In genomic region chr14:80996049-80996901, GRCh38 we compare ENCODE assay signal across 8 cellular contexts. TPM values are rescaled to one million over a fixed set of nuclear protein-coding genes. Genes with fewer than 3 reads are reported as not detected.
DNase-seq lines count a peak whose midpoint lies in the region; ATAC-seq and TF ChIP-seq lines count a peak whose summit lies in the region.

No MANE protein-coding gene starts in this region.

- peaks cover 14% of the 10 kb centered on the region for H3K27me3 Mint-ChIP-seq in activated naive CD4-positive, alpha-beta T cell treated with anti-CD3 and anti-CD28 coated beads for 36 hours (ENCODE audit: low read depth)

- CTCF ChIA-PET in activated naive CD4-positive, alpha-beta T cell treated with anti-CD3 and anti-CD28 coated beads for 36 hours (lab: Charles Lee), result interaction anchor here (0.6 to 2.3 kb wide), 19 partner anchors 10 to 468 kb away, joined by 3 to 39 read pairs (median 4); partner anchors contain the start of gene TSHR

- H3K9me3 Mint-ChIP-seq in activated naive CD4-positive, alpha-beta T cell treated with anti-CD3 and anti-CD28 coated beads for 36 hours, result no peaks in the 10 kb centered on the region

- no peak overlapping the region for H3K27ac ChIP-seq in testis

- TF ChIP-seq CTCF in testis (IDR thresholded peaks at IDR 0.05), result peak; percentile 45 to 47 (median 46)

- peak; percentile 38 for DNase-seq in activated naive CD4-positive, alpha-beta T cell treated with anti-CD3 and anti-CD28 coated beads for 36 hours
- no peak for DNase-seq in activated naive CD4-positive, alpha-beta T cell (lab: John Stamatoyannopoulos, UW)
- DNase-seq in LoVo (ENCODE audit: low spot score) (peak; percentile 64), RPMI7951 (ENCODE audit: low read depth) (peak; percentile 61), cerebellum (ENCODE audit: low spot score) (peak; percentile 35), left kidney (ENCODE audit: low read depth, low spot score) (peak; percentile 75), testis (peak; percentile 53)

- H3K4me3 ChIP-seq in testis, result no peak overlapping the region

- intact Hi-C loops in activated naive CD4-positive, alpha-beta T cell treated with anti-CD3 and anti-CD28 coated beads for 36 hours (cut with micrococcal nuclease), result loop anchor here (1.0 to 2.0 kb wide), 7 partner anchors 67 to 469 kb away; no protein-coding TSS in a partner anchor
- intact Hi-C loops in testis (cut with DNase I; ENCODE audit: low total_unique reads), result no loop called here

- no peaks in the 10 kb centered on the region for H3K36me3 ChIP-seq in testis (ENCODE audit: low read depth, missing control alignments)

- peaks cover 7% of the 10 kb centered on the region for H3K4me1 Mint-ChIP-seq in activated naive CD4-positive, alpha-beta T cell treated with anti-CD3 and anti-CD28 coated beads for 36 hours (ENCODE audit: low read depth)

- no peaks in the 10 kb centered on the region for H3K27me3 ChIP-seq in testis

- H3K36me3 Mint-ChIP-seq in activated naive CD4-positive, alpha-beta T cell treated with anti-CD3 and anti-CD28 coated beads for 36 hours (ENCODE audit: low read depth), result no peaks in the 10 kb centered on the region

- 43 to 47% methylated on average over 13 of the region's 13 CpGs for WGBS in testis, 2 donors

- H3K9me3 ChIP-seq in testis, result no peaks in the 10 kb centered on the region

- H3K4me1 ChIP-seq in testis, result no peaks in the 10 kb centered on the region

- H3K27ac Mint-ChIP-seq in activated naive CD4-positive, alpha-beta T cell treated with anti-CD3 and anti-CD28 coated beads for 36 hours, result no peak overlapping the region

- no peak overlapping the region for H3K4me3 Mint-ChIP-seq in activated naive CD4-positive, alpha-beta T cell treated with anti-CD3 and anti-CD28 coated beads for 36 hours

- peak; percentile 74 for ATAC-seq in GM21825 (IDR thresholded peaks at IDR 0.05; ENCODE audit: unreplicated experiment)

- TF ChIP-seq POLR2A in testis (IDR thresholded peaks at IDR 0.05), result no peak

RNA-seq across cellular contexts. Expression of gene TSHR, which starts 40.9 kb away (rescaled TPM):
- total RNA-seq in activated naive CD4-positive, alpha-beta T cell treated with anti-CD3 and anti-CD28 coated beads for 36 hours, result not detected
- total RNA-seq in RPMI7951 (2014; rRNA removed; shearing (Covaris generic)), result not detected in 2 replicates
- 1.5 TPM for total RNA-seq in cerebellum
- total RNA-seq in testis, result under 1 TPM in 1 of 2 donors, not detected in 1; 0.87 TPM
- 0.88 TPM for polyA plus RNA-seq in testis (ENCODE audit: insufficient read depth, low read depth, low replicate concordance)

RNA-seq across cellular contexts. Expression of gene CEP128, which starts 54.7 kb away (rescaled TPM):
- 10 to 100 TPM; 16.4 to 17.1 TPM for total RNA-seq in activated naive CD4-positive, alpha-beta T cell treated with anti-CD3 and anti-CD28 coated beads for 36 hours
- total RNA-seq in RPMI7951 (2014; rRNA removed; shearing (Covaris generic)), result 6.9 and 10.3 TPM in 2 replicates
- total RNA-seq in cerebellum (29.8 TPM), testis (10 to 100 TPM; 15.3 to 30.9 TPM)
- polyA plus RNA-seq in testis (ENCODE audit: insufficient read depth, low read depth, low replicate concordance), result 8.5 TPM

Comparison
In these comparisons a context has a peak if more than half of its experiments do, and no peak if none do; other contexts are left out.
1. DNase-seq: peak in activated naive CD4-positive, alpha-beta T cell treated with anti-CD3 and anti-CD28 coated beads for 36 hours (single experiment), LoVo (single experiment), RPMI7951 (single experiment), cerebellum (single experiment), left kidney (single experiment) and testis (single experiment); none in activated naive CD4-positive, alpha-beta T cell (0 of 4).